ENCODE assay signal across 17 cellular contexts in the genomic region with DNA sequence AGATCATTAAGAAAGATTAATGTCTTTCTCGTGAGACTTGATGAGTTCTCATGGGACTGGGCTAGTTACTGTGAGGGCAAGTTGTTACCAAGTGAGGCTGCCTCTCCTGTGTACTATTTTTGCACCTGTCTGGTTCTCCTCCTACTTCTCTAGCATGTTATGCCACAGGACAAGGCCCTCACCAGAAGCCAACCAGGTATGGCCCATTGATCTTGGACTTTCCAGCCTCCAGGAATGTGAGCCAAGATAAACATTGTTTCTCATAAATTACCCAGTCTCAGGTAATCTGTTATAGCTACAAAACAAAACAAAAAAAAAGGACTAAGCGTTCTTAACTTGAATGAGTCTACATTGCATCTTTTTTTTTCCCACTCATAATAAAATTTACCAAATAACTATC.
"Had no signal": no experiment of that assay in that cellular context is flagged by ENCODE, and none has a peak within 500 bp of the region (broad histone marks: within the 10 kb centered on the region; RNA-seq: fewer than 3 reads in every experiment).

No MANE protein-coding gene starts in this region.

- H3K4me1 Mint-ChIP-seq: activated naive CD4-positive, alpha-beta T cell treated with anti-CD3 and anti-CD28 coated beads, Interleukin-2, amount 10 ng/mL, durations not matched to agents 7 days and 5 days; activated T-helper 17 cell treated with anti-CD3 and anti-CD28 coated beads, Interleukin-2, amount 50 U/mL, for 72 hours; T-helper 17 cell had no signal

- H3K36me3 Mint-ChIP-seq: activated naive CD4-positive, alpha-beta T cell treated with anti-CD3 and anti-CD28 coated beads, Interleukin-2, amount 10 ng/mL, durations not matched to agents 7 days and 5 days had no signal

- H3K27ac Mint-ChIP-seq: activated naive CD4-positive, alpha-beta T cell treated with anti-CD3 and anti-CD28 coated beads, Interleukin-2, amount 10 ng/mL, durations not matched to agents 7 days and 5 days; activated T-helper 17 cell treated with anti-CD3 and anti-CD28 coated beads, Interleukin-2, amount 50 U/mL, for 72 hours; dendritic cell treated with granulocyte-macrophage colony-stimulating factor and Interleukin-4, amounts not matched to agents 40 ng/mL and 50 ng/mL, for 4 days; natural killer cell treated with Interleukin-12 subunit alpha and Interleukin-12 subunit beta and Interleukin-15 and Interleukin-18, amount 100 ng/mL, for 72 hours; T-helper 17 cell had no signal

- H3K79me2 ChIP-seq: hepatocyte had no signal

- H2AFZ ChIP-seq: hepatocyte had no signal

- H3K27ac ChIP-seq: hepatocyte, suprapubic skin, upper lobe of left lung had no signal

- H3K9me3 ChIP-seq: suprapubic skin, upper lobe of left lung had no signal

- ATAC-seq: activated T-helper 17 cell treated with anti-CD3 and anti-CD28 coated beads, Interleukin-2, amount 50 U/mL, for 72 hours; natural killer cell treated with Interleukin-12 subunit alpha and Interleukin-12 subunit beta and Interleukin-15 and Interleukin-18, amount 100 ng/mL, for 72 hours; stimulated activated naive CD8-positive, alpha-beta T cell treated with anti-CD3 and anti-CD28 coated beads, Interleukin-15, Interleukin-2, amounts not matched to agents 100 U/mL and 50 U/mL, for 24 hours; T-helper 17 cell had no signal

- H3K4me3 ChIP-seq: hepatocyte, suprapubic skin, upper lobe of left lung had no signal

- H3K4me3 Mint-ChIP-seq: activated naive CD4-positive, alpha-beta T cell treated with anti-CD3 and anti-CD28 coated beads, Interleukin-2, amount 10 ng/mL, durations not matched to agents 7 days and 5 days; activated T-helper 17 cell treated with anti-CD3 and anti-CD28 coated beads, Interleukin-2, amount 50 U/mL, for 72 hours; dendritic cell treated with granulocyte-macrophage colony-stimulating factor and Interleukin-4, amounts not matched to agents 40 ng/mL and 50 ng/mL, for 4 days; natural killer cell treated with Interleukin-12 subunit alpha and Interleukin-12 subunit beta and Interleukin-15 and Interleukin-18, amount 100 ng/mL, for 72 hours; T-helper 17 cell had no signal

- H3K4me2 ChIP-seq: hepatocyte had no signal

- H3K27me3 Mint-ChIP-seq: activated naive CD4-positive, alpha-beta T cell treated with anti-CD3 and anti-CD28 coated beads, Interleukin-2, amount 10 ng/mL, durations not matched to agents 7 days and 5 days; activated T-helper 17 cell treated with anti-CD3 and anti-CD28 coated beads, Interleukin-2, amount 50 U/mL, for 72 hours; dendritic cell treated with granulocyte-macrophage colony-stimulating factor and Interleukin-4, amounts not matched to agents 40 ng/mL and 50 ng/mL, for 4 days; natural killer cell treated with Interleukin-12 subunit alpha and Interleukin-12 subunit beta and Interleukin-15 and Interleukin-18, amount 100 ng/mL, for 72 hours; T-helper 17 cell had no signal

- H3K4me1 ChIP-seq: suprapubic skin, upper lobe of left lung had no signal

- H3K36me3 ChIP-seq: suprapubic skin, upper lobe of left lung had no signal

- H3K27me3 ChIP-seq: hepatocyte, suprapubic skin, upper lobe of left lung had no signal

- DNase-seq: activated CD4-positive, alpha-beta T cell treated with anti-CD3 and anti-CD28 coated beads, Interleukin-2, amount 50 U/mL, for 1 hour; activated CD4-positive, CD25-positive, alpha-beta regulatory T cell; activated naive CD4-positive, alpha-beta T cell treated with anti-CD3 and anti-CD28 coated beads, Interleukin-2, amount 10 ng/mL, durations not matched to agents 7 days and 5 days; activated T-cell treated with anti-CD3 and anti-CD28 coated beads for 4 hours; central memory CD4-positive, alpha-beta T cell; erythroblast; kidney glomerular epithelial cell; stimulated activated CD4-positive, alpha-beta T cell treated with anti-CD3 and anti-CD28 coated beads, Interleukin-2, amount 100 ng/mL, for 48 hours; stimulated activated CD8-positive, alpha-beta memory T cell treated with anti-CD3 and anti-CD28 coated beads, Interleukin-4, amount 100 ng/mL, for 48 hours; stimulated activated naive CD8-positive, alpha-beta T cell treated with anti-CD3 and anti-CD28 coated beads, Interleukin-15, Interleukin-2, amounts not matched to agents 100 U/mL and 50 U/mL, for 24 hours; T-helper 17 cell; upper lobe of left lung had no signal
